ENCODE assay signal across 1 cellular context in the genomic region with DNA sequence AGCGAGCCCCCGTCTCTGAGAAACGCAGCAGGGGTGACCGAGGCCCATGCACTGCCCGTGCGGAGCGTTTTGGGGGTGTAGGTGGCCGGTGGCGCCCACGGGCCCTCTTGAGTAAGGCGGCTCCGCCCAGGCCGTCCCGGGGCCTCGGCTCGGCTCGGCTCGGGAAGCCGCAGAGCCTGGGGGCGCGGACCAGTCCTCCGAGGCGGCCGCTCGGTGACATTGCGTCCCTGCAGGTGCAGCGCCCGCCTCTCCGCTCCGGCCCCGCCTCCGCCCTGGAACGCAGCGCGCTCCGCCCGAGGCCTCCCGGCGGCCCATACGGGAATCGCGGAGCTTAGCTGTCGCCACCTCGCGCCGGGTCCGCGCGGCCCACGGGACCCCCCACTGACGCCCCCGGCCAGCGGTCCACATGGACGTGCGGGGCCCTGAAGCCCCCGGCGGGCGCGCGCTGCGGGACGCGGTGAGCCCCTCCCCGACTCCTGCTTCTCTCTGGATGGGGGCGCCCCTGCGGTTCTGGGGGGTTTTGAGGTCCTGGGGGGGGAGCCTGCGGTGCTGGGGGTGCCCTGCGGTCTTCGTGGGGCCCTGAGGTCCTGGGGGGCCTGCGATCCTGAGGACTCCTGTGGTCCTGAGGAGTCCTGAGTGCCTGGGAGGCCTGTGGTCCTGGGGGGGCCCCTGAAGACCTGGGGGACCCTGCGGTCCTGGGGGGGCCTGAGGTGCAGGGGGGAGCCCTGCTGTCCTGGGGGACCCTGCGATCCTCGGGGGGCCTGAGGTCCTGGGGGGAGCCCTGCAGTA.
TF ChIP-seq lines count a peak whose summit lies in the region.

A gene (plus strand): TSS at position 314 of the 789 bp plus-strand sequence. CDS start 93 bp downstream, at position 407.

TF ChIP-seq in HepG2, 621 proteins besides CTCF, POLR2A, EP300 and RAD21 (continued from another document and continues in another):
- TF ChIP-seq, protein P1, sequence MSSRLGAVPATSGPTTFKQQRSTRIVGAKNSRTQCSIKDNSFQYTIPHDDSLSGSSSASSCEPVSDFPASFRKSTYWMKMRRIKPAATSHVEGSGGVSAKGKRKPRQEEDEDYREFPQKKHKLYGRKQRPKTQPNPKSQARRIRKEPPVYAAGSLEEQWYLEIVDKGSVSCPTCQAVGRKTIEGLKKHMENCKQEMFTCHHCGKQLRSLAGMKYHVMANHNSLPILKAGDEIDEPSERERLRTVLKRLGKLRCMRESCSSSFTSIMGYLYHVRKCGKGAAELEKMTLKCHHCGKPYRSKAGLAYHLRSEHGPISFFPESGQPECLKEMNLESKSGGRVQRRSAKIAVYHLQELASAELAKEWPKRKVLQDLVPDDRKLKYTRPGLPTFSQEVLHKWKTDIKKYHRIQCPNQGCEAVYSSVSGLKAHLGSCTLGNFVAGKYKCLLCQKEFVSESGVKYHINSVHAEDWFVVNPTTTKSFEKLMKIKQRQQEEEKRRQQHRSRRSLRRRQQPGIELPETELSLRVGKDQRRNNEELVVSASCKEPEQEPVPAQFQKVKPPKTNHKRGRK (CRISPR knock-in tag; IDR thresholded peaks at IDR 0.05): no peak
- peak; percentile 49; the same call in 1 of the 2 replicates for TF ChIP-seq ZNF816 (CRISPR knock-in tag; IDR thresholded peaks at IDR 0.05; ENCODE audit: borderline replicate concordance)
- no peak for TF ChIP-seq ZNF451 (CRISPR knock-in tag; IDR thresholded peaks at IDR 0.05)
- TF ChIP-seq ZNF136 (CRISPR knock-in tag; IDR thresholded peaks at IDR 0.05; ENCODE audit: low read depth): 0 out of 2 replicates have a peak, but pooled peaks have one; percentile 31
- TF ChIP-seq, protein P2, sequence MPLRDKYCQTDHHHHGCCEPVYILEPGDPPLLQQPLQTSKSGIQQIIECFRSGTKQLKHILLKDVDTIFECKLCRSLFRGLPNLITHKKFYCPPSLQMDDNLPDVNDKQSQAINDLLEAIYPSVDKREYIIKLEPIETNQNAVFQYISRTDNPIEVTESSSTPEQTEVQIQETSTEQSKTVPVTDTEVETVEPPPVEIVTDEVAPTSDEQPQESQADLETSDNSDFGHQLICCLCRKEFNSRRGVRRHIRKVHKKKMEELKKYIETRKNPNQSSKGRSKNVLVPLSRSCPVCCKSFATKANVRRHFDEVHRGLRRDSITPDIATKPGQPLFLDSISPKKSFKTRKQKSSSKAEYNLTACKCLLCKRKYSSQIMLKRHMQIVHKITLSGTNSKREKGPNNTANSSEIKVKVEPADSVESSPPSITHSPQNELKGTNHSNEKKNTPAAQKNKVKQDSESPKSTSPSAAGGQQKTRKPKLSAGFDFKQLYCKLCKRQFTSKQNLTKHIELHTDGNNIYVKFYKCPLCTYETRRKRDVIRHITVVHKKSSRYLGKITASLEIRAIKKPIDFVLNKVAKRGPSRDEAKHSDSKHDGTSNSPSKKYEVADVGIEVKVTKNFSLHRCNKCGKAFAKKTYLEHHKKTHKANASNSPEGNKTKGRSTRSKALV (CRISPR knock-in tag; IDR thresholded peaks at IDR 0.05): 0 out of 2 replicates have a peak, but pooled peaks have one; percentile 55
- peak; percentile 83 for TF ChIP-seq ZSCAN31 (CRISPR knock-in tag; IDR thresholded peaks at IDR 0.05; ENCODE audit: low read depth)
- no peak; the same call in 1 of the 2 replicates for TF ChIP-seq ZNF460 (CRISPR knock-in tag; IDR thresholded peaks at IDR 0.05; ENCODE audit: borderline replicate concordance)
- no peak for TF ChIP-seq ZNF674 (CRISPR knock-in tag; IDR thresholded peaks at IDR 0.05; ENCODE audit: low read depth)
- TF ChIP-seq ZNF549 (CRISPR knock-in tag; IDR thresholded peaks at IDR 0.05): no peak
- no peak for TF ChIP-seq BORCS8-MEF2B (CRISPR knock-in tag; IDR thresholded peaks at IDR 0.05)
- TF ChIP-seq ZNF441 (CRISPR knock-in tag; IDR thresholded peaks at IDR 0.05; ENCODE audit: borderline replicate concordance): 0 out of 2 replicates have a peak, but pooled peaks have one; percentile 66
- TF ChIP-seq, protein P3, sequence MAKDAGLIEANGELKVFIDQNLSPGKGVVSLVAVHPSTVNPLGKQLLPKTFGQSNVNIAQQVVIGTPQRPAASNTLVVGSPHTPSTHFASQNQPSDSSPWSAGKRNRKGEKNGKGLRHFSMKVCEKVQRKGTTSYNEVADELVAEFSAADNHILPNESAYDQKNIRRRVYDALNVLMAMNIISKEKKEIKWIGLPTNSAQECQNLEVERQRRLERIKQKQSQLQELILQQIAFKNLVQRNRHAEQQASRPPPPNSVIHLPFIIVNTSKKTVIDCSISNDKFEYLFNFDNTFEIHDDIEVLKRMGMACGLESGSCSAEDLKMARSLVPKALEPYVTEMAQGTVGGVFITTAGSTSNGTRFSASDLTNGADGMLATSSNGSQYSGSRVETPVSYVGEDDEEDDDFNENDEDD (CRISPR knock-in tag; IDR thresholded peaks at IDR 0.05; ENCODE audit: borderline replicate concordance): peak; percentile 74; the same call in 1 of the 2 replicates
- TF ChIP-seq, protein P4, sequence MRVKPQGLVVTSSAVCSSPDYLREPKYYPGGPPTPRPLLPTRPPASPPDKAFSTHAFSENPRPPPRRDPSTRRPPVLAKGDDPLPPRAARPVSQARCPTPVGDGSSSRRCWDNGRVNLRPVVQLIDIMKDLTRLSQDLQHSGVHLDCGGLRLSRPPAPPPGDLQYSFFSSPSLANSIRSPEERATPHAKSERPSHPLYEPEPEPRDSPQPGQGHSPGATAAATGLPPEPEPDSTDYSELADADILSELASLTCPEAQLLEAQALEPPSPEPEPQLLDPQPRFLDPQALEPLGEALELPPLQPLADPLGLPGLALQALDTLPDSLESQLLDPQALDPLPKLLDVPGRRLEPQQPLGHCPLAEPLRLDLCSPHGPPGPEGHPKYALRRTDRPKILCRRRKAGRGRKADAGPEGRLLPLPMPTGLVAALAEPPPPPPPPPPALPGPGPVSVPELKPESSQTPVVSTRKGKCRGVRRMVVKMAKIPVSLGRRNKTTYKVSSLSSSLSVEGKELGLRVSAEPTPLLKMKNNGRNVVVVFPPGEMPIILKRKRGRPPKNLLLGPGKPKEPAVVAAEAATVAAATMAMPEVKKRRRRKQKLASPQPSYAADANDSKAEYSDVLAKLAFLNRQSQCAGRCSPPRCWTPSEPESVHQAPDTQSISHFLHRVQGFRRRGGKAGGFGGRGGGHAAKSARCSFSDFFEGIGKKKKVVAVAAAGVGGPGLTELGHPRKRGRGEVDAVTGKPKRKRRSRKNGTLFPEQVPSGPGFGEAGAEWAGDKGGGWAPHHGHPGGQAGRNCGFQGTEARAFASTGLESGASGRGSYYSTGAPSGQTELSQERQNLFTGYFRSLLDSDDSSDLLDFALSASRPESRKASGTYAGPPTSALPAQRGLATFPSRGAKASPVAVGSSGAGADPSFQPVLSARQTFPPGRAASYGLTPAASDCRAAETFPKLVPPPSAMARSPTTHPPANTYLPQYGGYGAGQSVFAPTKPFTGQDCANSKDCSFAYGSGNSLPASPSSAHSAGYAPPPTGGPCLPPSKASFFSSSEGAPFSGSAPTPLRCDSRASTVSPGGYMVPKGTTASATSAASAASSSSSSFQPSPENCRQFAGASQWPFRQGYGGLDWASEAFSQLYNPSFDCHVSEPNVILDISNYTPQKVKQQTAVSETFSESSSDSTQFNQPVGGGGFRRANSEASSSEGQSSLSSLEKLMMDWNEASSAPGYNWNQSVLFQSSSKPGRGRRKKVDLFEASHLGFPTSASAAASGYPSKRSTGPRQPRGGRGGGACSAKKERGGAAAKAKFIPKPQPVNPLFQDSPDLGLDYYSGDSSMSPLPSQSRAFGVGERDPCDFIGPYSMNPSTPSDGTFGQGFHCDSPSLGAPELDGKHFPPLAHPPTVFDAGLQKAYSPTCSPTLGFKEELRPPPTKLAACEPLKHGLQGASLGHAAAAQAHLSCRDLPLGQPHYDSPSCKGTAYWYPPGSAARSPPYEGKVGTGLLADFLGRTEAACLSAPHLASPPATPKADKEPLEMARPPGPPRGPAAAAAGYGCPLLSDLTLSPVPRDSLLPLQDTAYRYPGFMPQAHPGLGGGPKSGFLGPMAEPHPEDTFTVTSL (CRISPR knock-in tag; IDR thresholded peaks at IDR 0.05; ENCODE audit: borderline replicate concordance): peak; percentile 64; the same call in 1 of the 2 replicates
- TF ChIP-seq, protein P5, sequence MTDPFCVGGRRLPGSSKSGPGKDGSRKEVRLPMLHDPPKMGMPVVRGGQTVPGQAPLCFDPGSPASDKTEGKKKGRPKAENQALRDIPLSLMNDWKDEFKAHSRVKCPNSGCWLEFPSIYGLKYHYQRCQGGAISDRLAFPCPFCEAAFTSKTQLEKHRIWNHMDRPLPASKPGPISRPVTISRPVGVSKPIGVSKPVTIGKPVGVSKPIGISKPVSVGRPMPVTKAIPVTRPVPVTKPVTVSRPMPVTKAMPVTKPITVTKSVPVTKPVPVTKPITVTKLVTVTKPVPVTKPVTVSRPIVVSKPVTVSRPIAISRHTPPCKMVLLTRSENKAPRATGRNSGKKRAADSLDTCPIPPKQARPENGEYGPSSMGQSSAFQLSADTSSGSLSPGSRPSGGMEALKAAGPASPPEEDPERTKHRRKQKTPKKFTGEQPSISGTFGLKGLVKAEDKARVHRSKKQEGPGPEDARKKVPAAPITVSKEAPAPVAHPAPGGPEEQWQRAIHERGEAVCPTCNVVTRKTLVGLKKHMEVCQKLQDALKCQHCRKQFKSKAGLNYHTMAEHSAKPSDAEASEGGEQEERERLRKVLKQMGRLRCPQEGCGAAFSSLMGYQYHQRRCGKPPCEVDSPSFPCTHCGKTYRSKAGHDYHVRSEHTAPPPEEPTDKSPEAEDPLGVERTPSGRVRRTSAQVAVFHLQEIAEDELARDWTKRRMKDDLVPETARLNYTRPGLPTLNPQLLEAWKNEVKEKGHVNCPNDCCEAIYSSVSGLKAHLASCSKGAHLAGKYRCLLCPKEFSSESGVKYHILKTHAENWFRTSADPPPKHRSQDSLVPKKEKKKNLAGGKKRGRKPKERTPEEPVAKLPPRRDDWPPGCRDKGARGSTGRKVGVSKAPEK (CRISPR knock-in tag; IDR thresholded peaks at IDR 0.05; ENCODE audit: borderline replicate concordance): no peak
- no peak for TF ChIP-seq ZNF629 (CRISPR knock-in tag; conservative IDR thresholded peaks at IDR 0.05)
- no peak for TF ChIP-seq NFE2L1 (CRISPR knock-in tag; IDR thresholded peaks at IDR 0.05; ENCODE audit: borderline replicate concordance)
- no peak for TF ChIP-seq FOXJ3 (CRISPR knock-in tag; IDR thresholded peaks at IDR 0.05; ENCODE audit: borderline replicate concordance)
- TF ChIP-seq, protein P6, sequence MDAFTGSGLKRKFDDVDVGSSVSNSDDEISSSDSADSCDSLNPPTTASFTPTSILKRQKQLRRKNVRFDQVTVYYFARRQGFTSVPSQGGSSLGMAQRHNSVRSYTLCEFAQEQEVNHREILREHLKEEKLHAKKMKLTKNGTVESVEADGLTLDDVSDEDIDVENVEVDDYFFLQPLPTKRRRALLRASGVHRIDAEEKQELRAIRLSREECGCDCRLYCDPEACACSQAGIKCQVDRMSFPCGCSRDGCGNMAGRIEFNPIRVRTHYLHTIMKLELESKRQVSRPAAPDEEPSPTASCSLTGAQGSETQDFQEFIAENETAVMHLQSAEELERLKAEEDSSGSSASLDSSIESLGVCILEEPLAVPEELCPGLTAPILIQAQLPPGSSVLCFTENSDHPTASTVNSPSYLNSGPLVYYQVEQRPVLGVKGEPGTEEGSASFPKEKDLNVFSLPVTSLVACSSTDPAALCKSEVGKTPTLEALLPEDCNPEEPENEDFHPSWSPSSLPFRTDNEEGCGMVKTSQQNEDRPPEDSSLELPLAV (CRISPR knock-in tag; conservative IDR thresholded peaks at IDR 0.05; ENCODE audit: low read depth): no peak
- no peak; the same call in 1 of the 2 replicates for TF ChIP-seq ZNF782 (CRISPR knock-in tag; IDR thresholded peaks at IDR 0.05; ENCODE audit: borderline replicate concordance)
- no peak for TF ChIP-seq NR3C1 (CRISPR knock-in tag; IDR thresholded peaks at IDR 0.05)
- TF ChIP-seq RFX1 (IDR thresholded peaks at IDR 0.05): no peak
- TF ChIP-seq ZZZ3 (CRISPR knock-in tag; IDR thresholded peaks at IDR 0.05; ENCODE audit: borderline replicate concordance): no peak
- no peak for TF ChIP-seq ZNF33A (CRISPR knock-in tag; IDR thresholded peaks at IDR 0.05; ENCODE audit: borderline replicate concordance)
- no peak for TF ChIP-seq NPAS2 (CRISPR knock-in tag; IDR thresholded peaks at IDR 0.05; ENCODE audit: borderline replicate concordance)
- peak; percentile 43; the same call in 1 of the 2 replicates for TF ChIP-seq NR2C2 (CRISPR knock-in tag; IDR thresholded peaks at IDR 0.05; ENCODE audit: borderline replicate concordance)
- 0 out of 2 replicates have a peak, but pooled peaks have one; percentile 69 for TF ChIP-seq ZNF703 (CRISPR knock-in tag; IDR thresholded peaks at IDR 0.05; ENCODE audit: borderline replicate concordance)
- TF ChIP-seq, protein P7, sequence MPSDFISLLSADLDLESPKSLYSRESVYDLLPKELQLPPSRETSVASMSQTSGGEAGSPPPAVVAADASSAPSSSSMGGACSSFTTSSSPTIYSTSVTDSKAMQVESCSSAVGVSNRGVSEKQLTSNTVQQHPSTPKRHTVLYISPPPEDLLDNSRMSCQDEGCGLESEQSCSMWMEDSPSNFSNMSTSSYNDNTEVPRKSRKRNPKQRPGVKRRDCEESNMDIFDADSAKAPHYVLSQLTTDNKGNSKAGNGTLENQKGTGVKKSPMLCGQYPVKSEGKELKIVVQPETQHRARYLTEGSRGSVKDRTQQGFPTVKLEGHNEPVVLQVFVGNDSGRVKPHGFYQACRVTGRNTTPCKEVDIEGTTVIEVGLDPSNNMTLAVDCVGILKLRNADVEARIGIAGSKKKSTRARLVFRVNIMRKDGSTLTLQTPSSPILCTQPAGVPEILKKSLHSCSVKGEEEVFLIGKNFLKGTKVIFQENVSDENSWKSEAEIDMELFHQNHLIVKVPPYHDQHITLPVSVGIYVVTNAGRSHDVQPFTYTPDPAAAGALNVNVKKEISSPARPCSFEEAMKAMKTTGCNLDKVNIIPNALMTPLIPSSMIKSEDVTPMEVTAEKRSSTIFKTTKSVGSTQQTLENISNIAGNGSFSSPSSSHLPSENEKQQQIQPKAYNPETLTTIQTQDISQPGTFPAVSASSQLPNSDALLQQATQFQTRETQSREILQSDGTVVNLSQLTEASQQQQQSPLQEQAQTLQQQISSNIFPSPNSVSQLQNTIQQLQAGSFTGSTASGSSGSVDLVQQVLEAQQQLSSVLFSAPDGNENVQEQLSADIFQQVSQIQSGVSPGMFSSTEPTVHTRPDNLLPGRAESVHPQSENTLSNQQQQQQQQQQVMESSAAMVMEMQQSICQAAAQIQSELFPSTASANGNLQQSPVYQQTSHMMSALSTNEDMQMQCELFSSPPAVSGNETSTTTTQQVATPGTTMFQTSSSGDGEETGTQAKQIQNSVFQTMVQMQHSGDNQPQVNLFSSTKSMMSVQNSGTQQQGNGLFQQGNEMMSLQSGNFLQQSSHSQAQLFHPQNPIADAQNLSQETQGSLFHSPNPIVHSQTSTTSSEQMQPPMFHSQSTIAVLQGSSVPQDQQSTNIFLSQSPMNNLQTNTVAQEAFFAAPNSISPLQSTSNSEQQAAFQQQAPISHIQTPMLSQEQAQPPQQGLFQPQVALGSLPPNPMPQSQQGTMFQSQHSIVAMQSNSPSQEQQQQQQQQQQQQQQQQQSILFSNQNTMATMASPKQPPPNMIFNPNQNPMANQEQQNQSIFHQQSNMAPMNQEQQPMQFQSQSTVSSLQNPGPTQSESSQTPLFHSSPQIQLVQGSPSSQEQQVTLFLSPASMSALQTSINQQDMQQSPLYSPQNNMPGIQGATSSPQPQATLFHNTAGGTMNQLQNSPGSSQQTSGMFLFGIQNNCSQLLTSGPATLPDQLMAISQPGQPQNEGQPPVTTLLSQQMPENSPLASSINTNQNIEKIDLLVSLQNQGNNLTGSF (CRISPR knock-in tag; IDR thresholded peaks at IDR 0.05): no peak
- TF ChIP-seq KLF13 (CRISPR knock-in tag; IDR thresholded peaks at IDR 0.05): no peak
- TF ChIP-seq GZF1 (CRISPR knock-in tag; IDR thresholded peaks at IDR 0.05): no peak
